ENCODE assay signal across 10 cellular contexts in genomic region chr5:133048993-133049725, GRCh38. TPM values are rescaled to one million over a fixed set of nuclear protein-coding genes. Genes with fewer than 3 reads are reported as not detected.
DNase-seq lines count a peak whose midpoint lies in the region; ATAC-seq and TF ChIP-seq lines count a peak whose summit lies in the region.
"Had no signal": no experiment of that assay in that cellular context is flagged by ENCODE, and none has a peak within 500 bp of the region (broad histone marks: within the 10 kb centered on the region; RNA-seq: fewer than 3 reads in every experiment).

No MANE protein-coding gene starts in this region.

- DNase-seq in AG04449 (ENCODE audit: low read depth, low spot score) (peak; percentile 52), HFFc6 (no peak), ascending aorta (ENCODE audit: low spot score in 2 of 2) (no peak), lung microvascular endothelial cell (ENCODE audit: low read depth in 2 of 2) (peak; percentile 29 to 31), NCI-H1694 (lab: John Stamatoyannopoulos, UW) (no peak), esophagus squamous epithelium (lab: John Stamatoyannopoulos, UW) (no peak), amygdala (lab: John Stamatoyannopoulos, UW) (no peak)
- DNase-seq: effector memory CD8-positive, alpha-beta T cell had no signal

- intact Hi-C loops in ascending aorta (cut with DNase I) (loop anchor here (5.0 to 10.0 kb wide), 2 partner anchors 267 to 554 kb away; partner anchors contain the start of gene IRF1), esophagus squamous epithelium (cut with DNase I) (no loop called here)

- H3K36me3 Mint-ChIP-seq in HFFc6 (ENCODE audit: low read depth) = peaks cover 23% of the 10 kb centered on the region

- H3K27ac ChIP-seq in ascending aorta = peak overlapping the region; percentile 96 to 98
- H3K27ac ChIP-seq in esophagus squamous epithelium = peak overlapping the region in 2 of 4 donors; percentile 17 to 27

- TF ChIP-seq POLR2A in esophagus squamous epithelium (IDR thresholded peaks at IDR 0.05) = no peak

- H3K9me3 ChIP-seq in ascending aorta (no peaks in the 10 kb centered on the region), esophagus squamous epithelium (no peaks in the 10 kb centered on the region)

- 42 to 69% methylated on average over 6 of the region's 6 CpGs for WGBS in esophagus squamous epithelium, 2 donors

- TF ChIP-seq CTCF in AG04449 (IDR thresholded peaks at IDR 0.05; ENCODE audit: insufficient read depth, low read length, missing control alignments) (no peak), HFFc6 (IDR thresholded peaks at IDR 0.05) (no peak), ascending aorta (IDR thresholded peaks at IDR 0.05) (no peak), esophagus squamous epithelium (IDR thresholded peaks at IDR 0.05) (no peak)

- H3K27ac Mint-ChIP-seq in HFFc6 = peak overlapping the region; percentile 70
- H3K27ac Mint-ChIP-seq: effector memory CD8-positive, alpha-beta T cell; T-helper 2 cell treated with Interferon-gamma antibody and Interleukin-4, amounts not matched to agents 5 μg/mL and 100 μg/mL, for 36 hours had no signal

- no peaks in the 10 kb centered on the region for H3K36me3 ChIP-seq in ascending aorta
- no peaks in the 10 kb centered on the region for H3K36me3 ChIP-seq in esophagus squamous epithelium

- no peaks in the 10 kb centered on the region; the same call in 1 of the 2 replicates for H3K9me3 Mint-ChIP-seq in HFFc6
- H3K9me3 Mint-ChIP-seq: effector memory CD8-positive, alpha-beta T cell; T-helper 2 cell treated with Interferon-gamma antibody and Interleukin-4, amounts not matched to agents 5 μg/mL and 100 μg/mL, for 36 hours had no signal

- H3K4me1 Mint-ChIP-seq in HFFc6 (ENCODE audit: low read depth) = peaks cover 46% of the 10 kb centered on the region

- POLR2A ChIA-PET in AG04449 (lab: Yijun Ruan, JAX) = no interaction called here

- H3K27me3 ChIP-seq in ascending aorta (no peaks in the 10 kb centered on the region), esophagus squamous epithelium (no peaks in the 10 kb centered on the region)

- H3K4me3 Mint-ChIP-seq in HFFc6 = peak overlapping the region; percentile 36; the same call in 1 of the 2 replicates
- H3K4me3 Mint-ChIP-seq: effector memory CD8-positive, alpha-beta T cell; T-helper 2 cell treated with Interferon-gamma antibody and Interleukin-4, amounts not matched to agents 5 μg/mL and 100 μg/mL, for 36 hours had no signal

- H3K4me3 ChIP-seq in AG04449 (ENCODE audit: low read depth, low read length) (no peak overlapping the region), ascending aorta (peak overlapping the region in 1 of 2 donors; percentile 27), esophagus squamous epithelium (no peak overlapping the region)

- no peak for ATAC-seq in HG03439 (IDR thresholded peaks at IDR 0.05; ENCODE audit: unreplicated experiment)
- ATAC-seq: effector memory CD8-positive, alpha-beta T cell had no signal

- peaks cover under 1 to 50% of the 10 kb centered on the region in 2 donors for H3K4me1 ChIP-seq in ascending aorta
- peaks cover 4 to 31% (median 19%) of the 10 kb centered on the region in 3 donors for H3K4me1 ChIP-seq in esophagus squamous epithelium

- CTCF ChIA-PET in AG04449 (lab: Yijun Ruan, JAX) = no interaction called here

- no peaks in the 10 kb centered on the region; the same call in none of the 2 replicates for H3K27me3 Mint-ChIP-seq in HFFc6 (ENCODE audit: insufficient read depth)
- H3K27me3 Mint-ChIP-seq: effector memory CD8-positive, alpha-beta T cell had no signal

RNA-seq across cellular contexts. Expression of gene HSPA4, which starts 2.7 kb away (rescaled TPM):
- 100 to 1,000 TPM; 181 to 235 (median 214) TPM for total RNA-seq in HFFc6 (2021; fragmentation: NEBNext Ultra II Directional; extraction: Animal tissue kit (Norgen Biotek cat#: 25700))
- total RNA-seq in ascending aorta (16.2 TPM), lung microvascular endothelial cell (74.8 and 79.1 TPM in 2 replicates), esophagus squamous epithelium (10 to 100 TPM; 47.7 to 82.4 (median 67.3) TPM)

RNA-seq across cellular contexts. Expression of gene ZCCHC10, which starts 22.8 kb away (rescaled TPM):
- 10 to 100 TPM; 11.0 to 19.8 (median 17.4) TPM for total RNA-seq in HFFc6 (2021; fragmentation: NEBNext Ultra II Directional; extraction: Animal tissue kit (Norgen Biotek cat#: 25700))
- total RNA-seq in ascending aorta = 1.9 TPM
- total RNA-seq in lung microvascular endothelial cell = 13.1 and 14.3 TPM in 2 replicates
- 10 to 100 TPM in 3 of 4 donors, 1 to 10 TPM in 1; 7.0 to 29.7 (median 13.3) TPM for total RNA-seq in esophagus squamous epithelium

Comparison
In these comparisons a context has a peak if more than half of its experiments do, and no peak if none do; other contexts are left out.
1. DNase-seq: peak in AG04449 (single experiment) and lung microvascular endothelial cell (2 of 2); none in HFFc6 (single experiment), ascending aorta (0 of 2), NCI-H1694 (single experiment), esophagus squamous epithelium (single experiment) and amygdala (0 of 56).